ENCODE assay signal across 18 cellular contexts in the genomic region with DNA sequence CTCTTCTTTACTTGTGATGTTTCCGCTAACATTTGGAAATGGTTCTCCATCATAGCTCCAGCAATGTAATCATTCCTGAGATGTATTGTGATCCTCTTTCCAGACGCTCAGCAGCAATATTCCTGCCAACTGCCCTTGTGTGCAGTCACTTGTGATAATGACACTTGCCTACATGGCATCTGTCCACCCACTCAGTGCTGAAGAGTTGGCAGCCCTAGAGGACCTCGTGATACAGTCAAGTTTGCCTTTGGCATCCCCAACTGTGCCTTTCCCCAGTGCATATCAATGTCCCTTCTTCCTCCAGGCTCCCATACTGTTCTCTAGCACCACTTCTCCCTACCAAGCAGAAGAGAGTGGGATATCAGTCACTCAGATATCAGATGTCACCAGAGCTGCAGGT.
DNase-seq lines count a peak whose midpoint lies in the region; ATAC-seq, FAIRE-seq and TF ChIP-seq lines count a peak whose summit lies in the region.
"Had no signal": no experiment of that assay in that cellular context is flagged by ENCODE, and none has a peak within 500 bp of the region (broad histone marks: within the 10 kb centered on the region; RNA-seq: fewer than 3 reads in every experiment).

No MANE protein-coding gene starts in this region.

- peaks cover 1% of the 10 kb centered on the region for H3K36me3 Mint-ChIP-seq in progenitor cell of endocrine pancreas (ENCODE audit: insufficient read depth)
- no peaks in the 10 kb centered on the region for H3K36me3 Mint-ChIP-seq in activated T-cell treated with anti-CD3 and anti-CD28 coated beads, Interleukin-2, amount 50 U/mL, for 4 hours (ENCODE audit: insufficient read depth)
- H3K36me3 Mint-ChIP-seq: CD4-positive, CD25-positive, alpha-beta regulatory T cell had no signal

- H3K27me3 ChIP-seq in left ventricle myocardium inferior (ENCODE audit: low read depth) (no peaks in the 10 kb centered on the region), foreskin keratinocyte (no peaks in the 10 kb centered on the region)
- H3K27me3 ChIP-seq: neutrophil had no signal

- DNase-seq in NCI-H446 treated with DMSO at 0.1 percent for 48 hours (lab: John Stamatoyannopoulos, UW) (peak; percentile 91), left ventricle myocardium inferior (peak; percentile 70), progenitor cell of endocrine pancreas (ENCODE audit: low spot score, unreplicated experiment) (no peak), D721Med (ENCODE audit: insufficient read length, low spot score) (no peak), foreskin keratinocyte (no peak)
- DNase-seq in activated T-cell treated with anti-CD3 and anti-CD28 coated beads, Interleukin-2, amount 50 U/mL, for 4 hours: no peak
- DNase-seq: activated CD4-positive, CD25-positive, alpha-beta regulatory T cell; CD4-positive, CD25-positive, alpha-beta regulatory T cell; GDM1; NCI-H2107; T-helper 1 cell had no signal

- peaks cover 56% of the 10 kb centered on the region for H3K4me1 Mint-ChIP-seq in progenitor cell of endocrine pancreas (ENCODE audit: low read depth)
- H3K4me1 Mint-ChIP-seq in activated T-cell treated with anti-CD3 and anti-CD28 coated beads, Interleukin-2, amount 50 U/mL, for 4 hours (ENCODE audit: low read depth): peaks cover 35% of the 10 kb centered on the region

- no peak for FAIRE-seq in D721Med (lab: Jason Lieb, UNC)
- FAIRE-seq: H1 had no signal

- H3K4me3 ChIP-seq in left ventricle myocardium inferior: no peak overlapping the region
- H3K4me3 ChIP-seq: coronary artery had no signal

- no peaks in the 10 kb centered on the region for H3K27me3 Mint-ChIP-seq in progenitor cell of endocrine pancreas
- no peaks in the 10 kb centered on the region for H3K27me3 Mint-ChIP-seq in activated T-cell treated with anti-CD3 and anti-CD28 coated beads, Interleukin-2, amount 50 U/mL, for 4 hours (ENCODE audit: low read depth)
- H3K27me3 Mint-ChIP-seq: CD4-positive, CD25-positive, alpha-beta regulatory T cell had no signal

- TF ChIP-seq EP300 in Ishikawa (IDR thresholded peaks at IDR 0.05; ENCODE audit: borderline replicate concordance): no peak

- intact Hi-C loops in left ventricle myocardium inferior (cut with micrococcal nuclease): no loop called here

- H3K4me1 ChIP-seq in left ventricle myocardium inferior (peaks cover 71% of the 10 kb centered on the region), foreskin keratinocyte (peaks cover 18% of the 10 kb centered on the region)

- no peak for ATAC-seq in GM18511 (IDR thresholded peaks at IDR 0.05; ENCODE audit: unreplicated experiment)
- ATAC-seq in foreskin keratinocyte: no peak
- no peak for ATAC-seq in activated T-cell treated with anti-CD3 and anti-CD28 coated beads, Interleukin-2, amount 50 U/mL, for 4 hours
- ATAC-seq: esophagus mucosa had no signal

- no peak overlapping the region for H3K4me3 Mint-ChIP-seq in progenitor cell of endocrine pancreas (ENCODE audit: low read depth)
- no peak overlapping the region for H3K4me3 Mint-ChIP-seq in activated T-cell treated with anti-CD3 and anti-CD28 coated beads, Interleukin-2, amount 50 U/mL, for 4 hours
- H3K4me3 Mint-ChIP-seq: CD4-positive, CD25-positive, alpha-beta regulatory T cell had no signal

- no peaks in the 10 kb centered on the region for H3K36me3 ChIP-seq in left ventricle myocardium inferior
- H3K36me3 ChIP-seq: neutrophil had no signal

- H3K27ac Mint-ChIP-seq in progenitor cell of endocrine pancreas: peak overlapping the region; percentile 53
- H3K27ac Mint-ChIP-seq: CD4-positive, CD25-positive, alpha-beta regulatory T cell had no signal

- no peak for TF ChIP-seq RAD21 in Ishikawa (IDR thresholded peaks at IDR 0.05; ENCODE audit: low read depth)

- peak overlapping the region; percentile 82 for H3K27ac ChIP-seq in left ventricle myocardium inferior (replicated peaks)
- no peak overlapping the region for H3K27ac ChIP-seq in foreskin keratinocyte
- H3K27ac ChIP-seq: coronary artery, HL-60, neutrophil had no signal

- TF ChIP-seq CTCF in left ventricle myocardium inferior (IDR thresholded peaks at IDR 0.05; ENCODE audit: borderline replicate concordance) (no peak), progenitor cell of endocrine pancreas (IDR thresholded peaks at IDR 0.05; ENCODE audit: unreplicated experiment) (no peak), D721Med (IDR thresholded peaks at IDR 0.05; ENCODE audit: insufficient read depth, missing control alignments) (no peak), foreskin keratinocyte (conservative IDR thresholded peaks at IDR 0.05) (no peak)

- H3K9me3 ChIP-seq in left ventricle myocardium inferior (replicated peaks): no peaks in the 10 kb centered on the region
- H3K9me3 ChIP-seq: neutrophil had no signal

- H3K9me3 Mint-ChIP-seq in progenitor cell of endocrine pancreas (ENCODE audit: low read depth): no peaks in the 10 kb centered on the region
- H3K9me3 Mint-ChIP-seq in activated T-cell treated with anti-CD3 and anti-CD28 coated beads, Interleukin-2, amount 50 U/mL, for 4 hours: no peaks in the 10 kb centered on the region

TF ChIP-seq in Ishikawa, 13 proteins besides CTCF, POLR2A, EP300 and RAD21:
- TF ChIP-seq, protein P1, sequence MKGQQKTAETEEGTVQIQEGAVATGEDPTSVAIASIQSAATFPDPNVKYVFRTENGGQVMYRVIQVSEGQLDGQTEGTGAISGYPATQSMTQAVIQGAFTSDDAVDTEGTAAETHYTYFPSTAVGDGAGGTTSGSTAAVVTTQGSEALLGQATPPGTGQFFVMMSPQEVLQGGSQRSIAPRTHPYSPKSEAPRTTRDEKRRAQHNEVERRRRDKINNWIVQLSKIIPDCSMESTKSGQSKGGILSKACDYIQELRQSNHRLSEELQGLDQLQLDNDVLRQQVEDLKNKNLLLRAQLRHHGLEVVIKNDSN (IDR thresholded peaks at IDR 0.05): peak; percentile 32; the same call in 1 of the 2 replicates
- TF ChIP-seq, protein P2, sequence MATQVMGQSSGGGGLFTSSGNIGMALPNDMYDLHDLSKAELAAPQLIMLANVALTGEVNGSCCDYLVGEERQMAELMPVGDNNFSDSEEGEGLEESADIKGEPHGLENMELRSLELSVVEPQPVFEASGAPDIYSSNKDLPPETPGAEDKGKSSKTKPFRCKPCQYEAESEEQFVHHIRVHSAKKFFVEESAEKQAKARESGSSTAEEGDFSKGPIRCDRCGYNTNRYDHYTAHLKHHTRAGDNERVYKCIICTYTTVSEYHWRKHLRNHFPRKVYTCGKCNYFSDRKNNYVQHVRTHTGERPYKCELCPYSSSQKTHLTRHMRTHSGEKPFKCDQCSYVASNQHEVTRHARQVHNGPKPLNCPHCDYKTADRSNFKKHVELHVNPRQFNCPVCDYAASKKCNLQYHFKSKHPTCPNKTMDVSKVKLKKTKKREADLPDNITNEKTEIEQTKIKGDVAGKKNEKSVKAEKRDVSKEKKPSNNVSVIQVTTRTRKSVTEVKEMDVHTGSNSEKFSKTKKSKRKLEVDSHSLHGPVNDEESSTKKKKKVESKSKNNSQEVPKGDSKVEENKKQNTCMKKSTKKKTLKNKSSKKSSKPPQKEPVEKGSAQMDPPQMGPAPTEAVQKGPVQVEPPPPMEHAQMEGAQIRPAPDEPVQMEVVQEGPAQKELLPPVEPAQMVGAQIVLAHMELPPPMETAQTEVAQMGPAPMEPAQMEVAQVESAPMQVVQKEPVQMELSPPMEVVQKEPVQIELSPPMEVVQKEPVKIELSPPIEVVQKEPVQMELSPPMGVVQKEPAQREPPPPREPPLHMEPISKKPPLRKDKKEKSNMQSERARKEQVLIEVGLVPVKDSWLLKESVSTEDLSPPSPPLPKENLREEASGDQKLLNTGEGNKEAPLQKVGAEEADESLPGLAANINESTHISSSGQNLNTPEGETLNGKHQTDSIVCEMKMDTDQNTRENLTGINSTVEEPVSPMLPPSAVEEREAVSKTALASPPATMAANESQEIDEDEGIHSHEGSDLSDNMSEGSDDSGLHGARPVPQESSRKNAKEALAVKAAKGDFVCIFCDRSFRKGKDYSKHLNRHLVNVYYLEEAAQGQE (IDR thresholded peaks at IDR 0.05; ENCODE audit: low read depth): peak; percentile 87
- TF ChIP-seq, protein P3, sequence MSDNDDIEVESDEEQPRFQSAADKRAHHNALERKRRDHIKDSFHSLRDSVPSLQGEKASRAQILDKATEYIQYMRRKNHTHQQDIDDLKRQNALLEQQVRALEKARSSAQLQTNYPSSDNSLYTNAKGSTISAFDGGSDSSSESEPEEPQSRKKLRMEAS (IDR thresholded peaks at IDR 0.05): 0 out of 2 replicates have a peak, but pooled peaks have one; percentile 48
- TF ChIP-seq FOXM1 (IDR thresholded peaks at IDR 0.05; ENCODE audit: borderline replicate concordance, low read depth): no peak

Comparison
In these comparisons a context has a peak if more than half of its experiments do, and no peak if none do; other contexts are left out.
1. DNase-seq: peak in NCI-H446 treated with DMSO at 0.1 percent for 48 hours (single experiment) and left ventricle myocardium inferior (single experiment); none in progenitor cell of endocrine pancreas (single experiment), D721Med (single experiment), foreskin keratinocyte (0 of 2) and activated T-cell treated with anti-CD3 and anti-CD28 coated beads, Interleukin-2, amount 50 U/mL, for 4 hours (single experiment).